ENCODE assay signal across 24 cellular contexts in the genomic region with DNA sequence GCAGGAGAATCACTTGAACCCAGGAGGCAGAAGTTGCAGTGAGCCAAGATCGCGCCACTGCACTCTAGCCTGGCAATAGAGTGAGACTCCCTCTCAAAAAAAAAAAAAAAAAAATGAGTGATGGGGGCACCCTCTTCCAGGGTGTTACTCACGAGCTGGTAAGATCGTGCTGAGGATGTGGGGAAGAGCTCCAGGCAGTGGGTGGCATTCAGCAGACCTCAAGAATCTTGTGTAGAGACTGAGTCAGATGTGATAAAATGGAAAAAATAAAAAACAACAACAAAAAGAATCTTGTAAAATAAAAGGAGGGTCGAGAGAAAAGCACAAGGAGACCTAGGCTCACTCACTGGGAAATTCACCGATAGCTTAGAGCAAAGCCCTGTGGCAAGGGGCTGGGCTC. TPM values are rescaled to one million over a fixed set of nuclear protein-coding genes. Genes with fewer than 3 reads are reported as not detected.
DNase-seq lines count a peak whose midpoint lies in the region; ATAC-seq and TF ChIP-seq lines count a peak whose summit lies in the region.
"Had no signal": no experiment of that assay in that cellular context is flagged by ENCODE, and none has a peak within 500 bp of the region (broad histone marks: within the 10 kb centered on the region; RNA-seq: fewer than 3 reads in every experiment).

No MANE protein-coding gene starts in this region.

- H3K27me3 Mint-ChIP-seq in central memory CD8-positive, alpha-beta T cell, result peaks cover 13% of the 10 kb centered on the region
- H3K27me3 Mint-ChIP-seq in nephron (ENCODE audit: low read depth), result peaks cover 4% of the 10 kb centered on the region
- H3K27me3 Mint-ChIP-seq: activated T-helper 17 cell treated with anti-CD3 and anti-CD28 coated beads, Interleukin-2, amount 50 U/mL, for 72 hours had no signal

- H3K36me3 Mint-ChIP-seq in central memory CD8-positive, alpha-beta T cell (ENCODE audit: insufficient read depth), result peaks cover 5% of the 10 kb centered on the region
- H3K36me3 Mint-ChIP-seq in nephron (ENCODE audit: low read depth), result no peaks in the 10 kb centered on the region
- H3K36me3 Mint-ChIP-seq: CD4-positive, alpha-beta memory T cell; memory B cell; stimulated activated naive B cell treated with anti-CD40 and anti-IgM and Interleukin-4, amounts not matched to agents 10 μg/mL and 1 μg/mL and 100 μg/mL, for 72 hours had no signal

- no peak overlapping the region for H3K4me3 Mint-ChIP-seq in central memory CD8-positive, alpha-beta T cell
- H3K4me3 Mint-ChIP-seq in nephron, result no peak overlapping the region
- H3K4me3 Mint-ChIP-seq: activated T-helper 17 cell treated with anti-CD3 and anti-CD28 coated beads, Interleukin-2, amount 50 U/mL, for 72 hours; CD4-positive, alpha-beta memory T cell; memory B cell; stimulated activated naive B cell treated with anti-CD40 and anti-IgM and Interleukin-4, amounts not matched to agents 10 μg/mL and 1 μg/mL and 100 μg/mL, for 72 hours; T-helper 2 cell treated with Interferon-gamma antibody and Interleukin-4, amounts not matched to agents 5 μg/mL and 100 μg/mL, for 36 hours had no signal

- no peaks in the 10 kb centered on the region for H3K9me3 Mint-ChIP-seq in central memory CD8-positive, alpha-beta T cell
- no peaks in the 10 kb centered on the region for H3K9me3 Mint-ChIP-seq in nephron
- H3K9me3 Mint-ChIP-seq: activated T-helper 17 cell treated with anti-CD3 and anti-CD28 coated beads, Interleukin-2, amount 50 U/mL, for 72 hours; CD4-positive, alpha-beta memory T cell; memory B cell; stimulated activated naive B cell treated with anti-CD40 and anti-IgM and Interleukin-4, amounts not matched to agents 10 μg/mL and 1 μg/mL and 100 μg/mL, for 72 hours; T-helper 2 cell treated with Interferon-gamma antibody and Interleukin-4, amounts not matched to agents 5 μg/mL and 100 μg/mL, for 36 hours had no signal

- H3K27ac Mint-ChIP-seq in central memory CD8-positive, alpha-beta T cell (ENCODE audit: low read depth), result peak overlapping the region; percentile 39
- peak overlapping the region in 2 of 3 experiments; percentile 66 to 72 for H3K27ac Mint-ChIP-seq in nephron
- H3K27ac Mint-ChIP-seq: activated T-helper 17 cell treated with anti-CD3 and anti-CD28 coated beads, Interleukin-2, amount 50 U/mL, for 72 hours; memory B cell; stimulated activated naive B cell treated with anti-CD40 and anti-IgM and Interleukin-4, amounts not matched to agents 10 μg/mL and 1 μg/mL and 100 μg/mL, for 72 hours; T-helper 2 cell treated with Interferon-gamma antibody and Interleukin-4, amounts not matched to agents 5 μg/mL and 100 μg/mL, for 36 hours had no signal

- DNase-seq in AG10803 (ENCODE audit: low read depth) (peak; percentile 67), LHCN-M2 (ENCODE audit: low read depth) (peak; percentile 87), DMS53 (lab: John Stamatoyannopoulos, UW) (no peak), KG1 (lab: John Stamatoyannopoulos, UW) (no peak)
- no peak for DNase-seq in central memory CD8-positive, alpha-beta T cell (ENCODE audit: low spot score in 2 of 2)
- DNase-seq: ACHN; activated CD8-positive, alpha-beta memory T cell treated with anti-CD3 and anti-CD28 coated beads for 24 hours; CD4-positive, alpha-beta memory T cell; DMS79; effector CD8-positive, alpha-beta T cell; islet precursor cell; NCI-H69; OCI-M1; stimulated activated naive B cell treated with anti-CD40 and anti-IgM and Interleukin-4, amounts not matched to agents 10 μg/mL and 1 μg/mL and 100 μg/mL, for 72 hours; thyroid gland had no signal

- H3K4me1 Mint-ChIP-seq in central memory CD8-positive, alpha-beta T cell, result peaks cover 17% of the 10 kb centered on the region
- peaks cover 30% of the 10 kb centered on the region for H3K4me1 Mint-ChIP-seq in nephron
- H3K4me1 Mint-ChIP-seq: activated T-helper 17 cell treated with anti-CD3 and anti-CD28 coated beads, Interleukin-2, amount 50 U/mL, for 72 hours; memory B cell; stimulated activated naive B cell treated with anti-CD40 and anti-IgM and Interleukin-4, amounts not matched to agents 10 μg/mL and 1 μg/mL and 100 μg/mL, for 72 hours had no signal

- no peak overlapping the region for H3K4me3 ChIP-seq in AG10803 (ENCODE audit: low read length)
- H3K4me3 ChIP-seq: hepatocyte, SJCRH30, thyroid gland had no signal

- ATAC-seq in central memory CD8-positive, alpha-beta T cell (replicated peaks; ENCODE audit: extremely low read depth, poor library complexity, severe bottlenecking), result no peak
- ATAC-seq in HG03439 (IDR thresholded peaks at IDR 0.05; ENCODE audit: unreplicated experiment) (no peak), SK-N-SH treated with all-trans-retinoic acid at 6 μM for 48 hours (no peak)
- ATAC-seq: activated CD4-positive, CD25-positive, alpha-beta regulatory T cell treated with anti-CD3 and anti-CD28 coated beads, Interleukin-2, amount 50 U/mL, for 24 hours; activated T-helper 17 cell treated with anti-CD3 and anti-CD28 coated beads, Interleukin-2, amount 50 U/mL, for 72 hours; stimulated activated naive B cell treated with anti-CD40 and anti-IgM and Interleukin-4, amounts not matched to agents 10 μg/mL and 1 μg/mL and 100 μg/mL, for 72 hours had no signal

- TF ChIP-seq CTCF in AG10803 (conservative IDR thresholded peaks at IDR 0.05; ENCODE audit: low read length) (no peak), nephron (IDR thresholded peaks at IDR 0.05; ENCODE audit: unreplicated experiment in 3 of 3) (no peak)

TF ChIP-seq in SK-N-SH treated with all-trans-retinoic acid at 6 μM for 48 hours, 23 proteins besides CTCF, POLR2A, EP300 and RAD21:
- TF ChIP-seq ZFP30 (CRISPR knock-in tag; IDR thresholded peaks at IDR 0.05) (no peak), ISL1 (CRISPR knock-in tag; IDR thresholded peaks at IDR 0.05) (no peak), ARNTL (CRISPR knock-in tag; IDR thresholded peaks at IDR 0.05; ENCODE audit: borderline replicate concordance, low read depth) (no peak), TCF4 (CRISPR knock-in tag; IDR thresholded peaks at IDR 0.05; ENCODE audit: borderline replicate concordance) (no peak), ZC3H10 (CRISPR knock-in tag; IDR thresholded peaks at IDR 0.05) (no peak), OSR1 (CRISPR knock-in tag; IDR thresholded peaks at IDR 0.05) (no peak), GLIS3 (CRISPR knock-in tag; IDR thresholded peaks at IDR 0.05) (no peak)
- TF ChIP-seq, protein P1, sequence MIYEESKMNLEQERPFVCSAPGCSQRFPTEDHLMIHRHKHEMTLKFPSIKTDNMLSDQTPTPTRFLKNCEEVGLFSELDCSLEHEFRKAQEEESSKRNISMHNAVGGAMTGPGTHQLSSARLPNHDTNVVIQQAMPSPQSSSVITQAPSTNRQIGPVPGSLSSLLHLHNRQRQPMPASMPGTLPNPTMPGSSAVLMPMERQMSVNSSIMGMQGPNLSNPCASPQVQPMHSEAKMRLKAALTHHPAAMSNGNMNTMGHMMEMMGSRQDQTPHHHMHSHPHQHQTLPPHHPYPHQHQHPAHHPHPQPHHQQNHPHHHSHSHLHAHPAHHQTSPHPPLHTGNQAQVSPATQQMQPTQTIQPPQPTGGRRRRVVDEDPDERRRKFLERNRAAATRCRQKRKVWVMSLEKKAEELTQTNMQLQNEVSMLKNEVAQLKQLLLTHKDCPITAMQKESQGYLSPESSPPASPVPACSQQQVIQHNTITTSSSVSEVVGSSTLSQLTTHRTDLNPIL (CRISPR knock-in tag; IDR thresholded peaks at IDR 0.05; ENCODE audit: low read depth), result no peak
- TF ChIP-seq, protein P2, sequence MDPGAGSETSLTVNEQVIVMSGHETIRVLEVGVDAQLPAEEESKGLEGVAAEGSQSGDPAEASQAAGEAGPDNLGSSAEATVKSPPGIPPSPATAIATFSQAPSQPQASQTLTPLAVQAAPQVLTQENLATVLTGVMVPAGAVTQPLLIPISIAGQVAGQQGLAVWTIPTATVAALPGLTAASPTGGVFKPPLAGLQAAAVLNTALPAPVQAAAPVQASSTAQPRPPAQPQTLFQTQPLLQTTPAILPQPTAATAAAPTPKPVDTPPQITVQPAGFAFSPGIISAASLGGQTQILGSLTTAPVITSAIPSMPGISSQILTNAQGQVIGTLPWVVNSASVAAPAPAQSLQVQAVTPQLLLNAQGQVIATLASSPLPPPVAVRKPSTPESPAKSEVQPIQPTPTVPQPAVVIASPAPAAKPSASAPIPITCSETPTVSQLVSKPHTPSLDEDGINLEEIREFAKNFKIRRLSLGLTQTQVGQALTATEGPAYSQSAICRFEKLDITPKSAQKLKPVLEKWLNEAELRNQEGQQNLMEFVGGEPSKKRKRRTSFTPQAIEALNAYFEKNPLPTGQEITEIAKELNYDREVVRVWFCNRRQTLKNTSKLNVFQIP (CRISPR knock-in tag; IDR thresholded peaks at IDR 0.05; ENCODE audit: borderline replicate concordance, low read depth), result no peak

RNA-seq across cellular contexts. Expression of a gene that starts 38.5 kb away (rescaled TPM):
- total RNA-seq in LHCN-M2 (2014; rRNA removed), result 60.1 and 73.1 TPM in 2 replicates
- polyA plus RNA-seq in LHCN-M2 (2012), result 49.4 TPM
- total RNA-seq: CD4-positive, alpha-beta memory T cell had no signal
- polyA plus RNA-seq: CD4-positive, alpha-beta memory T cell had no signal

RNA-seq across cellular contexts. Expression of a gene that starts 43.9 kb away (rescaled TPM):
- 0.63 and 1.4 TPM in 2 replicates for total RNA-seq in LHCN-M2 (2014; rRNA removed)
- polyA plus RNA-seq in LHCN-M2 (2012), result 0.60 TPM
- total RNA-seq: CD4-positive, alpha-beta memory T cell; SJCRH30 had no signal

Comparison
In these comparisons a context has a peak if more than half of its experiments do, and no peak if none do; other contexts are left out.
1. DNase-seq: peak in AG10803 (single experiment) and LHCN-M2 (single experiment); none in central memory CD8-positive, alpha-beta T cell (0 of 2), DMS53 (single experiment) and KG1 (single experiment).